ENCODE assay signal across 8 cellular contexts in the genomic region with DNA sequence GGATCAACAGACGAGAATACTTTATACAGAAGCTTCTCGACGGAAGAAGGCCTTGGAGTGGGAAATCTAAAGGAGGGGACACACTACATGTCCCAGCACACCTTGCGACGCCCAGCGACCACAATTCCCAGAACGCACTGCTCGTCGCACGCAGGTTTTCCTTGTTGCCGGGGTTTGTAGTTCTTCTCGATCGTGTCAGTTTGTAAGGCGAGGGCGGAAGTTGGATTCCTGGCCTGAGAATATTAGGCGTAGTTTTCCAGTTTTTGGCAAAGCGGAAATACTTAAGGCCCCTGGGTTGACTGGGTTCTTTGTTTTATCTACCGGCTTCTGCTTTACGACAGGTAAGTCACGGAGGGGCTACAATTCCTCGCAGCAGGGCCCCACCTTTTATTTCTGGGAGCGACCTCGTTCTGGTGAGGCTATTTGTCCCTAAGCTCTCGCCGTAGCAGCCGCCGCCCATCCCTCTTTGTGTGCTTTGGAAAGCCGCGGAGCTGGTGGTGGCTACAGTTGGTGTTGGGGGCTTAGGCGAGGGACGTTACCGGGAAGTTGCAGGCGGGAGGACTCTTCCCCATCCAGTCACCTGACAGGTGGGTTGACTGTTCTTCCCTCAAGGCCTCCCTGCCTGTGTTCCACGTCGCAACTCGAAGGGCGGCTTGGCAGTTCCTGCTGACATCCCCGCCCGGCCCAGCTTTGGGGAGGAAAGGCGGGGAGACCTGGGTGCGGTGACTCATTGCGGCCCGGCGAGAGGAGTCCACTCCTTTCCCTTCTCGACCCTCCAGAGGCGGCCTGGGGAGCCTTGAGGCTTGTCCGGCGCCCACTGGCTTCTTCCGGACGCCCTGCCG. TPM values are rescaled to one million over a fixed set of nuclear protein-coding genes. Genes with fewer than 3 reads are reported as not detected.
DNase-seq lines count a peak whose midpoint lies in the region; ATAC-seq and TF ChIP-seq lines count a peak whose summit lies in the region.

A gene (plus strand): TSS at position 183 of the 842 bp plus-strand sequence. CDS start 2,687 bp downstream, outside the sequence.

- no peaks in the 10 kb centered on the region; the same call in 1 of the 2 replicates for H3K9me2 ChIP-seq in PC-9 (ENCODE audit: insufficient read depth)

- peak within 1 kb of the TSS; percentile 89 for H3K4me2 ChIP-seq in PC-9

- H3K27me3 Mint-ChIP-seq in IgD-negative memory B cell: no peaks in the 10 kb centered on the region

- TF ChIP-seq CTCF in PC-9 (conservative IDR thresholded peaks at IDR 0.05): no peak
- TF ChIP-seq CTCF in epithelial cell of proximal tubule (conservative IDR thresholded peaks at IDR 0.05; ENCODE audit: low read depth, low read length): no peak

- H2AFZ ChIP-seq in PC-9: peak within 1 kb of the TSS; percentile 93

- H3K9me3 ChIP-seq in PC-9 (ENCODE audit: insufficient read depth, low read depth): no peaks in the 10 kb centered on the region

- peaks cover 21% of the 10 kb centered on the region for H4K20me1 ChIP-seq in PC-9 (ENCODE audit: insufficient read depth)

- H3K4me1 Mint-ChIP-seq in IgD-negative memory B cell: peaks cover 15 to 22% (median 16%) of the 10 kb centered on the region in 3 donors

- TSS peak; percentile 80 for BruUV-seq in PC-9 (replicated peaks; lab: Mats Ljungman, UMichigan)

- H3K27ac Mint-ChIP-seq in IgD-negative memory B cell: peak within 1 kb of the TSS; percentile 85 to 95 (median 92)

- H3K27me3 ChIP-seq in PC-9 (ENCODE audit: insufficient read depth, low read depth): 0 out of 2 replicates have a peak, but pooled peaks cover 4% of the 10 kb centered on the region

- peaks cover 11% of the 10 kb centered on the region for H3K4me1 ChIP-seq in PC-9 (replicated peaks; ENCODE audit: insufficient read depth)

- H3K4me3 ChIP-seq in PC-9: peak within 1 kb of the TSS; percentile 65
- H3K4me3 ChIP-seq in epithelial cell of proximal tubule (ENCODE audit: low read depth, low read length): peak within 1 kb of the TSS; percentile 78

- intact Hi-C loops in PC-9 (cut with micrococcal nuclease; ENCODE audit: unreplicated experiment): loop anchor here (5.0 kb wide), 3 partner anchors 90 to 870 kb away; a partner anchor contains a TSS

- DNase-seq in DMS153 (lab: John Stamatoyannopoulos, UW) (peak; percentile 86), PC-9 (peak; percentile 95 to 96), epithelial cell of proximal tubule (ENCODE audit: low read depth) (peak; percentile 81), mucosa of gallbladder (ENCODE audit: low spot score) (peak; percentile 91)
- DNase-seq in activated T-cell treated with anti-CD3 and anti-CD28 coated beads, Interleukin-2, amount 50 U/mL, for 1 hour: peak; percentile 73
- DNase-seq in stimulated activated CD8-positive, alpha-beta memory T cell treated with anti-CD3 and anti-CD28 coated beads, Interleukin-4, amount 100 ng/mL, for 4 hours (ENCODE audit: low read depth in 2 of 2, low spot score in 1 of 2): peak; percentile 35 to 59

- peaks cover 47% of the 10 kb centered on the region for H3K79me2 ChIP-seq in PC-9 (ENCODE audit: low read depth)

- CTCF ChIA-PET in PC-9 (lab: Charles Lee): interaction anchor here (1.0 to 1.6 kb wide), 3 partner anchors 440 to 789 kb away, joined by 3 to 4 read pairs (median 3); no protein-coding TSS in a partner anchor

- H3F3A ChIP-seq in PC-9 (ENCODE audit: insufficient read depth, low read depth): no peaks in the 10 kb centered on the region

- H3K36me3 Mint-ChIP-seq in IgD-negative memory B cell: peaks cover 4% of the 10 kb centered on the region

- H3K27ac ChIP-seq in PC-9: peak within 1 kb of the TSS; percentile 65

- POLR2A ChIA-PET in PC-9 (lab: Charles Lee; ENCODE audit: unreplicated experiment): interaction anchor here (0.6 to 1.3 kb wide), 5 partner anchors 20 to 925 kb away, joined by 3 to 5 read pairs (median 4); a partner anchor contains a TSS

- peak within 1 kb of the TSS; percentile 91 to 97 (median 94) for H3K4me3 Mint-ChIP-seq in IgD-negative memory B cell

- H3K9me3 Mint-ChIP-seq in IgD-negative memory B cell: no peaks in the 10 kb centered on the region

- peak; percentile 87 for ATAC-seq in GM21528 (IDR thresholded peaks at IDR 0.05; ENCODE audit: low FRiP score, unreplicated experiment)

- H3K36me3 ChIP-seq in PC-9 (ENCODE audit: low read depth): peaks cover 23% of the 10 kb centered on the region

RNA-seq across cellular contexts. Expression of the gene that starts here (rescaled TPM):
- polyA plus RNA-seq in IgD-negative memory B cell: 28.3 TPM
- total RNA-seq in PC-9 (2021) (140 and 151 TPM in 2 replicates), epithelial cell of proximal tubule (128 and 146 TPM in 2 replicates), mucosa of gallbladder (110 TPM)

Comparison
In these comparisons a context has a peak if more than half of its experiments do, and no peak if none do; other contexts are left out.
1. Peak in every context shown above with its lines: DNase-seq, ATAC-seq, H3K4me3 ChIP-seq and H3K27ac ChIP-seq.